8 cellular contexts compared by ENCODE assay signal in genomic region chr20:17680128-17680835, GRCh38. TPM values are rescaled to one million over a fixed set of nuclear protein-coding genes. Genes with fewer than 3 reads are reported as not detected.
A peak's percentile ranks its signal among the peaks of the same experiment; 100 is the strongest.
DNase-seq lines count a peak whose midpoint lies in the region; ATAC-seq, FAIRE-seq and TF ChIP-seq lines count a peak whose summit lies in the region.

No MANE protein-coding gene starts in this region.

- no peak overlapping the region for H3K56ac ChIP-seq in H1 (replicated peaks; ENCODE audit: insufficient read length, low read depth, low read length)

- no peak for TF ChIP-seq RAD21 in H1 (IDR thresholded peaks at IDR 0.05 in 1 of 2, conservative IDR thresholded peaks at IDR 0.05 in 1 of 2; ENCODE audit: low read depth in 2 of 2, low read length in 2 of 2)

- no peak overlapping the region for H4K5ac ChIP-seq in H1 (ENCODE audit: insufficient read length, low read depth, low read length)

- no peak for TF ChIP-seq EP300 in H1 (IDR thresholded peaks at IDR 0.05; ENCODE audit: borderline replicate concordance in 1 of 2, low read depth in 2 of 2, low read length in 2 of 2)

- no peak overlapping the region for H2AFZ ChIP-seq in H1 (ENCODE audit: low read length)

- WGBS in H1 (ENCODE audit: extremely low coverage in 1 of 2, insufficient coverage in 1 of 2, insufficient read length in 1 of 2, insufficient replicate concordance in 2 of 2, low coverage in 1 of 2, low lambda C conversion rate in 2 of 2, missing lambda C conversion rate in 1 of 2), 2 experiments: 33% methylated on average over 19 of the region's 23 CpGs; no CpG with 5 or more reads in 1 of the 2 experiments

- H2BK12ac ChIP-seq in H1 (ENCODE audit: low read depth, low read length): no peak overlapping the region

- H3K4ac ChIP-seq in H1 (replicated peaks; ENCODE audit: insufficient read length, low read depth, low read length): no peak overlapping the region

- peaks cover 8 to 18% of the 10 kb centered on the region in 2 experiments for H4K20me1 ChIP-seq in H1 (replicated peaks in 1 of 2; ENCODE audit: control insufficient read depth in 1 of 2, insufficient read depth in 2 of 2, low read length in 2 of 2)

- no peaks in the 10 kb centered on the region for H3K9me3 ChIP-seq in AG04450 (ENCODE audit: control insufficient read depth, insufficient read depth, low read length)
- H3K9me3 ChIP-seq in SJCRH30 (replicated peaks): no peaks in the 10 kb centered on the region
- H3K9me3 ChIP-seq in H1 (ENCODE audit: insufficient read depth in 2 of 2, low read depth in 1 of 2, low read length in 1 of 2): no peaks in the 10 kb centered on the region

- DNase-seq in AG04450 (ENCODE audit: low read depth, low spot score) (no peak), GM12891 (ENCODE audit: insufficient read length, low spot score) (no peak), SJCRH30 (peak; percentile 42 to 45), H1 (ENCODE audit: low read depth in 1 of 2, low spot score in 2 of 2) (no peak), mucosa of gallbladder (ENCODE audit: low spot score) (peak; percentile 66), NCI-H146 treated with DMSO at 0.1 percent for 48 hours (lab: John Stamatoyannopoulos, UW; ENCODE audit: unreplicated experiment) (no peak)
- DNase-seq in stimulated activated CD4-positive, alpha-beta T cell treated with anti-CD3 and anti-CD28 coated beads, Interleukin-4, amount 100 ng/mL, for 1 hour: no peak

- TF ChIP-seq POLR2A in GM12891 (IDR thresholded peaks at IDR 0.05; ENCODE audit: low read depth, low read length): no peak
- TF ChIP-seq POLR2A in H1 (IDR thresholded peaks at IDR 0.05; ENCODE audit: control extremely low read depth in 1 of 2, low read depth in 2 of 2, low read length in 2 of 2): no peak

- peak; percentile 5 for FAIRE-seq in GM12891 (lab: Jason Lieb, UNC)
- FAIRE-seq in H1 (lab: Jason Lieb, UNC): no peak

- peak overlapping the region; percentile 73 for H3K27ac ChIP-seq in AG04450 (ENCODE audit: low read depth, low read length)
- no peak overlapping the region for H3K27ac ChIP-seq in SJCRH30
- H3K27ac ChIP-seq in H1 (ENCODE audit: low read depth, low read length): peak overlapping the region; percentile 14; the same call in 1 of the 2 replicates

- CTCF ChIA-PET in AG04450 (lab: Charles Lee) (interaction anchor here (0.6 to 3.7 kb wide), 8 partner anchors 10 to 316 kb away, joined by 3 to 17 read pairs (median 4); no protein-coding TSS in a partner anchor), H1 (lab: Charles Lee; ENCODE audit: partially characterized antibody) (interaction anchor here (0.6 to 4.0 kb wide), 15 partner anchors 11 to 258 kb away, joined by 3 to 21 read pairs (median 3); no protein-coding TSS in a partner anchor)

- POLR2A ChIA-PET in AG04450 (lab: Yijun Ruan, JAX) (interaction anchor here (1.2 to 3.8 kb wide), 3 partner anchors 115 to 194 kb away, joined by 3 to 53 read pairs (median 53); no protein-coding TSS in a partner anchor), H1 (lab: Charles Lee; ENCODE audit: partially characterized antibody) (interaction anchor here (1.0 to 3.6 kb wide), 8 partner anchors 9 to 289 kb away, joined by 3 to 19 read pairs (median 4); partner anchors contain the start of genes MGME1 and SNX5)

- H3K36me3 ChIP-seq in SJCRH30 (peaks cover 6% of the 10 kb centered on the region), H1 (ENCODE audit: control insufficient read depth in 2 of 4, insufficient read depth in 4 of 4, low read length in 3 of 4) (peaks cover 0 to 8% (median 1%) of the 10 kb centered on the region in 4 experiments; a peak in 3 of 8 replicates)

- peak overlapping the region; percentile 79 for H3K4me3 ChIP-seq in AG04450 (ENCODE audit: low read depth, low read length)
- peak overlapping the region; percentile 69 for H3K4me3 ChIP-seq in SJCRH30
- peak overlapping the region; percentile 87 to 96 (median 94) for H3K4me3 ChIP-seq in H1 (ENCODE audit: extremely low read depth in 1 of 4, insufficient read depth in 2 of 4, low read depth in 3 of 4, low read length in 4 of 4)

- H4K8ac ChIP-seq in H1 (ENCODE audit: extremely low read depth, insufficient read depth, low read length): peak overlapping the region; percentile 58; the same call in 1 of the 2 replicates

- H2BK15ac ChIP-seq in H1 (ENCODE audit: low read length): 0 out of 2 replicates have a peak overlapping the region, but pooled peaks have one; percentile 40

- H3K23ac ChIP-seq in H1 (ENCODE audit: insufficient read length): no peak overlapping the region

- H4K91ac ChIP-seq in H1 (replicated peaks; ENCODE audit: insufficient read length, low read length): no peak overlapping the region

- peaks cover 23% of the 10 kb centered on the region for H3K79me1 ChIP-seq in H1 (ENCODE audit: low read depth, low read length)

- H3K27me3 ChIP-seq in AG04450 (ENCODE audit: control insufficient read depth, insufficient read depth, low read length) (peaks cover 5% of the 10 kb centered on the region), SJCRH30 (peaks cover 4% of the 10 kb centered on the region; the same call in 1 of the 2 replicates), H1 (replicated peaks in 1 of 4; ENCODE audit: control insufficient read depth in 3 of 4, extremely low read depth in 1 of 4, insufficient read depth in 3 of 4, low read length in 3 of 4) (no peaks in the 10 kb centered on the region)

- no peak for ATAC-seq in GM19455 (IDR thresholded peaks at IDR 0.05; ENCODE audit: unreplicated experiment)

- peak overlapping the region; percentile 86 to 95 for H3K4me2 ChIP-seq in H1 (ENCODE audit: insufficient read depth in 1 of 2, low read depth in 2 of 2, low read length in 2 of 2)

- peak overlapping the region; percentile 55; the same call in 1 of the 2 replicates for H2BK5ac ChIP-seq in H1 (ENCODE audit: low read depth, low read length)

- H3K23me2 ChIP-seq in H1 (ENCODE audit: low read depth, low read length): peaks cover 10% of the 10 kb centered on the region; the same call in 1 of the 2 replicates

- no peak overlapping the region for H2BK120ac ChIP-seq in H1 (replicated peaks; ENCODE audit: low read depth, low read length)

- TF ChIP-seq CTCF in AG04450 (IDR thresholded peaks at IDR 0.05; ENCODE audit: low read depth, low read length) (no peak), H1 (IDR thresholded peaks at IDR 0.05; ENCODE audit: control extremely low read depth in 1 of 3, insufficient read depth in 1 of 3, low read depth in 1 of 3, low read length in 3 of 3) (no peak)

- no peak overlapping the region for H2BK20ac ChIP-seq in H1 (ENCODE audit: low read length)

- H3K4me1 ChIP-seq in SJCRH30 (peaks cover 10% of the 10 kb centered on the region; the same call in 1 of the 2 replicates), H1 (replicated peaks in 1 of 4; ENCODE audit: control insufficient read depth in 3 of 4, insufficient read depth in 4 of 4, low read length in 3 of 4) (peaks cover 6 to 12% (median 9%) of the 10 kb centered on the region in 4 experiments; a peak in 6 of 7 replicates)

- H3K79me2 ChIP-seq in H1 (ENCODE audit: control insufficient read depth in 1 of 2, insufficient read depth in 2 of 2, low read length in 2 of 2): peaks cover 22 to 55% of the 10 kb centered on the region in 2 experiments

- no peak overlapping the region for H2AK5ac ChIP-seq in H1 (ENCODE audit: low read depth, low read length)

- no peak overlapping the region for H3K14ac ChIP-seq in H1 (ENCODE audit: insufficient read length)

- H3K9ac ChIP-seq in H1 (replicated peaks in 1 of 4; ENCODE audit: extremely low read depth in 1 of 4, low read depth in 3 of 4, low read length in 3 of 4): peak overlapping the region; percentile 26 to 59 (median 32)

- no peak overlapping the region; the same call in none of the 2 replicates for H3K18ac ChIP-seq in H1 (ENCODE audit: extremely low read depth, low read length)

TF ChIP-seq in GM12891, 5 proteins besides CTCF, POLR2A, EP300 and RAD21:
- no peak for TF ChIP-seq POU2F2 (IDR thresholded peaks at IDR 0.05; ENCODE audit: low read depth, low read length)
- 0 out of 2 replicates have a peak, but pooled peaks have one; percentile 6 for TF ChIP-seq SPI1 (IDR thresholded peaks at IDR 0.05; ENCODE audit: low read depth, low read length)

TF ChIP-seq in H1, 55 proteins besides CTCF, POLR2A, EP300 and RAD21 (continues in another document):
- TF ChIP-seq CTBP2 (IDR thresholded peaks at IDR 0.05; ENCODE audit: borderline replicate concordance, insufficient read depth, insufficient read length, low read length): no peak
- no peak for TF ChIP-seq GTF2F1 (IDR thresholded peaks at IDR 0.05; ENCODE audit: borderline replicate concordance, low read depth, low read length)
- TF ChIP-seq TEAD4 (IDR thresholded peaks at IDR 0.05; ENCODE audit: low read depth, low read length): no peak
- TF ChIP-seq MAFK (IDR thresholded peaks at IDR 0.05; ENCODE audit: low read depth, low read length): no peak

RNA-seq across cellular contexts. Expression of gene RRBP1, which starts 1.8 kb away (rescaled TPM):
- polyA plus RNA-seq in AG04450 (2011; rRNA removed) (151 and 153 TPM in 2 replicates), H1 (2011; rRNA removed) (15.9 and 20.2 TPM in 2 replicates)
- 115 and 130 TPM in 2 replicates for polyA minus RNA-seq in AG04450 (2011; rRNA and poly(A)+ RNA removed)
- polyA plus RNA-seq in GM12891 (2012; ENCODE audit: low read depth, missing spikeins): 32.6 TPM
- 42.8 and 43.7 TPM in 2 replicates for total RNA-seq in SJCRH30 (2014; rRNA removed; shearing (Covaris generic))
- total RNA-seq in H1 (2021; fragmentation: NEBNext Ultra II Directional; extraction: Animal tissue kit (Norgen Biotek cat#: 25700)): 153 and 157 TPM in 2 replicates
- polyA plus RNA-seq in H1 (2011; cell fraction: cytosol; rRNA removed): 37.4 TPM
- polyA plus RNA-seq in H1 (2011; cell fraction: nucleus; rRNA removed): 71.6 TPM
- polyA plus RNA-seq in H1 (2012, experiment 1 of 2): 82.9 to 111 TPM (median 107 TPM) in 4 replicates
- polyA plus RNA-seq in H1 (2012, experiment 2 of 2): 24.2 TPM
- polyA plus RNA-seq in H1 (2013, experiment 1 of 2): 178 TPM
- polyA plus RNA-seq in H1 (2013, experiment 2 of 2): 185 TPM
- polyA minus RNA-seq in H1 (2011; rRNA and poly(A)+ RNA removed): 25.7 and 32.9 TPM in 2 replicates
- 45.1 TPM for polyA minus RNA-seq in H1 (2011; cell fraction: cytosol; rRNA and poly(A)+ RNA removed)
- polyA minus RNA-seq in H1 (2011; cell fraction: nucleus; rRNA and poly(A)+ RNA removed): 40.6 TPM
- 355 TPM for total RNA-seq in mucosa of gallbladder

RNA-seq across cellular contexts. Expression of gene BANF2, which starts 19.5 kb away (rescaled TPM):
- polyA plus RNA-seq in AG04450 (2011; rRNA removed) (not detected in 2 replicates), H1 (2011; rRNA removed) (not detected in 2 replicates)
- not detected in 2 replicates for polyA minus RNA-seq in AG04450 (2011; rRNA and poly(A)+ RNA removed)
- polyA plus RNA-seq in GM12891 (2012; ENCODE audit: low read depth, missing spikeins): not detected
- not detected in 2 replicates for total RNA-seq in SJCRH30 (2014; rRNA removed; shearing (Covaris generic))
- not detected in 2 replicates for total RNA-seq in H1 (2021; fragmentation: NEBNext Ultra II Directional; extraction: Animal tissue kit (Norgen Biotek cat#: 25700))
- polyA plus RNA-seq in H1 (2011; cell fraction: cytosol; rRNA removed): not detected
- polyA plus RNA-seq in H1 (2011; cell fraction: nucleus; rRNA removed): not detected
- polyA plus RNA-seq in H1 (2012, experiment 1 of 2): not detected in 4 replicates
- not detected for polyA plus RNA-seq in H1 (2012, experiment 2 of 2)
- not detected for polyA plus RNA-seq in H1 (2013, experiment 1 of 2)
- polyA plus RNA-seq in H1 (2013, experiment 2 of 2): not detected
- polyA minus RNA-seq in H1 (2011; rRNA and poly(A)+ RNA removed): not detected in 2 replicates
- not detected for polyA minus RNA-seq in H1 (2011; cell fraction: cytosol; rRNA and poly(A)+ RNA removed)
- not detected for polyA minus RNA-seq in H1 (2011; cell fraction: nucleus; rRNA and poly(A)+ RNA removed)
- total RNA-seq in mucosa of gallbladder: not detected

Comparison
In these comparisons a context has a peak if more than half of its experiments do, and no peak if none do; other contexts are left out.
1. DNase-seq: peak in SJCRH30 (2 of 2) and mucosa of gallbladder (single experiment); none in AG04450 (single experiment), GM12891 (single experiment), H1 (0 of 2), stimulated activated CD4-positive, alpha-beta T cell treated with anti-CD3 and anti-CD28 coated beads, Interleukin-4, amount 100 ng/mL, for 1 hour (single experiment) and NCI-H146 treated with DMSO at 0.1 percent for 48 hours (single experiment).
2. Peak in every context shown above with its lines, with median percentiles within 50 percentile points of each other: H3K4me3 ChIP-seq.